ENCODE assay signal across 8 cellular contexts in genomic region chr1:147539122-147539575, GRCh38. TPM values are rescaled to one million over a fixed set of nuclear protein-coding genes. Genes with fewer than 3 reads are reported as not detected.
DNase-seq lines count a peak whose midpoint lies in the region; ATAC-seq and TF ChIP-seq lines count a peak whose summit lies in the region.

No MANE protein-coding gene starts in this region.

- H3K4me3 ChIP-seq in PC-9: no peak overlapping the region
- H3K4me3 ChIP-seq in gastrocnemius medialis: no peak overlapping the region

- no peak for TF ChIP-seq CTCF in PC-9 (conservative IDR thresholded peaks at IDR 0.05)
- no peak for TF ChIP-seq CTCF in gastrocnemius medialis (IDR thresholded peaks at IDR 0.05 in 4 of 5, conservative IDR thresholded peaks at IDR 0.05 in 1 of 5)

- no peaks in the 10 kb centered on the region for H3K9me2 ChIP-seq in PC-9 (ENCODE audit: insufficient read depth)

- intact Hi-C loops in PC-9 (cut with micrococcal nuclease; ENCODE audit: unreplicated experiment): no loop called here
- intact Hi-C loops in gastrocnemius medialis (cut with DNase I; ENCODE audit: low total_unique reads): no loop called here

- BruUV-seq in PC-9 (replicated peaks; lab: Mats Ljungman, UMichigan): no TSS peak

- H3K4me1 ChIP-seq in PC-9 (replicated peaks; ENCODE audit: insufficient read depth): peaks cover 58% of the 10 kb centered on the region
- H3K4me1 ChIP-seq in gastrocnemius medialis: peaks cover 48 to 57% of the 10 kb centered on the region in 2 donors

- H3F3A ChIP-seq in PC-9 (ENCODE audit: insufficient read depth, low read depth): peaks cover 26% of the 10 kb centered on the region

- DNase-seq in ELR (ENCODE audit: low read depth): peak; percentile 96
- peak; percentile 40 to 94 for DNase-seq in PC-9
- peak; percentile 90 for DNase-seq in fibroblast of gingiva (ENCODE audit: low read depth)
- peak; percentile 69 to 78 for DNase-seq in gastrocnemius medialis
- no peak for DNase-seq in GOT3 (lab: John Stamatoyannopoulos, UW)
- no peak for DNase-seq in GDM1 (lab: John Stamatoyannopoulos, UW)
- no peak for DNase-seq in NCI-H748 (lab: John Stamatoyannopoulos, UW; ENCODE audit: unreplicated experiment)

- H3K9me3 ChIP-seq in PC-9 (ENCODE audit: insufficient read depth, low read depth) (no peaks in the 10 kb centered on the region), gastrocnemius medialis (no peaks in the 10 kb centered on the region)

- ATAC-seq in gastrocnemius medialis (peak; percentile 79 to 87), HG02759 (IDR thresholded peaks at IDR 0.05; ENCODE audit: unreplicated experiment) (no peak)

- H3K4me2 ChIP-seq in PC-9: peak overlapping the region; percentile 65

- TF ChIP-seq POLR2A in gastrocnemius medialis (IDR thresholded peaks at IDR 0.05): no peak

- CTCF ChIA-PET in PC-9 (lab: Charles Lee): no interaction called here

- H3K27ac ChIP-seq in PC-9 (peak overlapping the region; percentile 85), gastrocnemius medialis (peak overlapping the region; percentile 92 to 99 (median 96))

- POLR2A ChIA-PET in PC-9 (lab: Charles Lee; ENCODE audit: unreplicated experiment): no interaction called here

- peaks cover 21% of the 10 kb centered on the region for H3K79me2 ChIP-seq in PC-9 (ENCODE audit: low read depth)

- no peaks in the 10 kb centered on the region for H3K27me3 ChIP-seq in PC-9 (ENCODE audit: insufficient read depth, low read depth)
- H3K27me3 ChIP-seq in gastrocnemius medialis: no peaks in the 10 kb centered on the region

- in situ Hi-C loops in gastrocnemius medialis (cut with MboI; ENCODE audit: low sequenced_read_pairs in 4 of 4): no loop called here

- no peaks in the 10 kb centered on the region for H3K36me3 ChIP-seq in PC-9 (ENCODE audit: low read depth)
- H3K36me3 ChIP-seq in gastrocnemius medialis: no peaks in the 10 kb centered on the region

- H2AFZ ChIP-seq in PC-9: no peak overlapping the region

- H4K20me1 ChIP-seq in PC-9 (ENCODE audit: insufficient read depth): no peaks in the 10 kb centered on the region

RNA-seq across cellular contexts. Expression of gene BCL9, which starts 2.2 kb away (rescaled TPM):
- 31.3 and 32.2 TPM in 2 replicates for total RNA-seq in PC-9 (2021)
- total RNA-seq in gastrocnemius medialis: 10 to 100 TPM in 2 of 4 donors, 1 to 10 TPM in 1, under 1 TPM in 1; 0.76 to 15.6 (median 8.0) TPM

Comparison
In these comparisons a context has a peak if more than half of its experiments do, and no peak if none do; other contexts are left out.
1. DNase-seq: peak in ELR (single experiment), PC-9 (2 of 2), fibroblast of gingiva (single experiment) and gastrocnemius medialis (2 of 2); none in GOT3 (single experiment), GDM1 (single experiment) and NCI-H748 (single experiment).